ENCODE assay signal across 1 cellular context in the genomic region with DNA sequence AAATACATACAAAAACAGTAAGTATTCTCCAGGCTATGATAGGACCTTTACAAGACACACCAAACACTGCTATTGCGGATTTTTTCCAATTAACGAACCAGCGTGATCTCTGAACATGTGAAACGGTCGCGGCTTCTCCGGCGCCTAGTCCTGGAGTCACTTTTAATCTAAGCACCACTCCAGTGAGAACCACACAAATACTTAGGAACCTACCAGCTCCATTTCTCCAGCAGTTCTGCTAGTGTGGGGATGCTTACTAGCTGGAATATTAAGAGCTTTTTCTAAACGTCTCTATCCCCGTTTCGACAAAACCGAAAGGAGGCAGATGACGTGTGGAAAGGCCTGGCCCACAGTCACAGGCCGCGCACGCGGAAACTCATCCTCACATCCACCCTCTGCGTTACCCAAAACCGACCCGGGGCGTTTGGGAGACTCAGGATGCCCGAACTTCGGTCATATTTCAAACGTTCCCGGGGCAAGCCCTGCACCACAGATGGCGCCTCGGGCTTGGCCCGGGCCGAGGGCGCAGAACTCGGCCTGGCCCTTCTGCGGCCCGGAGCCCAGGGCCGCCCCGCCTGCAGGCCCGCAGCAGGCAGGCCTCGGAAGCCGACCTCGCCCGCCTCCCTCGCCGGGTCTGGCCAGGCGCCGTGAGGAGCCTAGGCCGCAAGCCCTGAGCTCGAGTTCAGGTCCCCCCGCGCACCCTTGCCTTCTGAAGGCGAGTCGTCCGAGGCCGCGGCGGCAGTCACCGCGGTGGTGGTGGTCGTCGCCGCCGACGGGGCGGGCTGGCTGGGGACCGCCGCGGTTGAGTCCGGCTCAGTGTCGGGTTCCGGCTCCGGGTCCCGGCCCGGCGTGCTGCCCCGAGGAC.
TF ChIP-seq lines count a peak whose summit lies in the region.

No MANE protein-coding gene starts in this region.

TF ChIP-seq in neural cell, 6 proteins besides CTCF, POLR2A, EP300 and RAD21 (continued from another document):
- TF ChIP-seq REST (IDR thresholded peaks at IDR 0.05; ENCODE audit: borderline replicate concordance) (peak; percentile 54), TAF1 (IDR thresholded peaks at IDR 0.05; ENCODE audit: low read depth) (peak; percentile 22), MXI1 (conservative IDR thresholded peaks at IDR 0.05; ENCODE audit: poor library complexity, severe bottlenecking) (peak; percentile 56), POLR2AphosphoS5 (IDR thresholded peaks at IDR 0.05) (no peak), SMC3 (conservative IDR thresholded peaks at IDR 0.05; ENCODE audit: poor library complexity) (peak; percentile 26)
